ENCODE assay signal across 9 cellular contexts in the genomic region with DNA sequence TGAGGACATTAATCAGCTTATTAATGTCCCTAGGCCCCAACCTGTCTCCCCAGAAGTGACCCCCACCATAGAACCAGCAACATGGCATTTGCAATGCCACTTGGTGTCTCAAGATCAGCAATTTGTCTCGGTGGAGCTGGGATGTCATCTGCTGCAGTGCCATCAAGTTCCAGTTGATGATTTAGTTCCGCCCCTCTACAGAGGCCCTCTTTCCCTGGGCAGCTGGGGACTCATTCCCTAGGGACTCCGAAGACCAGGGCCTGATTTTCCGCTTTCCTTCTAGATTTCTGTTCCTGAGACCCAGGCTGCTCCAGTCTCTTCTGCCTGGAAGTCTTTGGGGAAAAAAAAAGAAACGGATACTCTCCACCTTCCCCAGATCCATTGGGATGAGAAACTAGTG.
"Had no signal": no experiment of that assay in that cellular context is flagged by ENCODE, and none has a peak within 500 bp of the region (broad histone marks: within the 10 kb centered on the region; RNA-seq: fewer than 3 reads in every experiment).

No MANE protein-coding gene starts in this region.

- ATAC-seq: HCT116, HepG2 had no signal

- H3K36me3 ChIP-seq: HAP-1 had no signal

- DNase-seq: GM23248, GOT3, H7, HFFc6, KBM-7 had no signal

- H3K9ac ChIP-seq: GM23248 had no signal

- H3K4me1 ChIP-seq: HAP-1 had no signal

- H3K4me3 ChIP-seq: GM23248, HAP-1 had no signal

- H3K9me3 ChIP-seq: HAP-1 had no signal

- H3K27ac ChIP-seq: GM23248, HL-60 had no signal
